ENCODE assay signal across 7 cellular contexts in the genomic region with DNA sequence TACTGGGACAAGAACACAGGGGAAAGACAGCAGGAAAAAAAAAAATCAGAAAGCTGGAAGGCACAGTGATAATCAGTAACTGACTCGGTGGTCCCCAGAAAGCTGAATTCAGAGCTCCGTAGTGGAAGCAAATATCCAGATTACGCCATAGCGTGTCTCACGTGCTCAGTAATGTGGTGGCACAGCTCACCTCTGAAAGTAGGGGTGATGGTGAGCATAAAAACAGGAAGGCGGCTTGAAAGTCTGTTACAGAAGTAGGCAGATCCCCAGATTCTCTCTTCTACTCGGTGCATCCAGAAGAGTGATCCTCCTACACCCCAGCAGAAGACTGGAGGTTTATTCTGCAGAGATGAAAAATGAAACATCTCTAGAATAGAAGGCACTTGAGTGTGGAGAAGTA. TPM values are rescaled to one million over a fixed set of nuclear protein-coding genes. Genes with fewer than 3 reads are reported as not detected.
"Had no signal": no experiment of that assay in that cellular context is flagged by ENCODE, and none has a peak within 500 bp of the region (broad histone marks: within the 10 kb centered on the region; RNA-seq: fewer than 3 reads in every experiment).

No MANE protein-coding gene starts in this region.

- DNase-seq: H9, HCEC 1CT, KBM-7 had no signal

- H3K4me3 ChIP-seq: GM23338 had no signal

- H3K27ac Mint-ChIP-seq: GM23338, H9, IgD-negative memory B cell had no signal

- ATAC-seq: GM23338 had no signal

- H3K4me1 Mint-ChIP-seq: GM23338, H9 had no signal

- H3K9me3 Mint-ChIP-seq: GM23338, H9, IgD-negative memory B cell had no signal

- H3K4me3 Mint-ChIP-seq: GM23338, H9, IgD-negative memory B cell had no signal

- H3K36me3 Mint-ChIP-seq: IgD-negative memory B cell had no signal

- H3K4me2 ChIP-seq: GM23338 had no signal

RNA-seq across cellular contexts. Expression of a gene that starts 11.1 kb away (rescaled TPM):
- total RNA-seq: GM23338, H1, H9, HT-29 had no signal

RNA-seq across cellular contexts. Expression of a gene that starts 14.8 kb away (rescaled TPM):
- total RNA-seq: GM23338, H1, H9, HT-29 had no signal

RNA-seq across cellular contexts. Expression of a gene that starts 25.6 kb away (rescaled TPM):
- total RNA-seq: GM23338, H1, H9, HT-29 had no signal

RNA-seq across cellular contexts. Expression of a gene that starts 35.6 kb away (rescaled TPM):
- total RNA-seq: GM23338, H1, H9, HT-29 had no signal
